1 cellular context compared by ENCODE assay signal in genomic region chr7:30907527-30908267, GRCh38.
TF ChIP-seq lines count a peak whose summit lies in the region.

No MANE protein-coding gene starts in this region.

TF ChIP-seq in GM23338, 12 proteins besides CTCF, POLR2A, EP300 and RAD21 (continued from another document):
- no peak for TF ChIP-seq ZNF462 (CRISPR knock-in tag; IDR thresholded peaks at IDR 0.05)
- no peak for TF ChIP-seq REST (IDR thresholded peaks at IDR 0.05; ENCODE audit: unreplicated experiment)
- TF ChIP-seq STAT1 (IDR thresholded peaks at IDR 0.05; ENCODE audit: unreplicated experiment): no peak
